ENCODE assay signal across 13 cellular contexts in the genomic region with DNA sequence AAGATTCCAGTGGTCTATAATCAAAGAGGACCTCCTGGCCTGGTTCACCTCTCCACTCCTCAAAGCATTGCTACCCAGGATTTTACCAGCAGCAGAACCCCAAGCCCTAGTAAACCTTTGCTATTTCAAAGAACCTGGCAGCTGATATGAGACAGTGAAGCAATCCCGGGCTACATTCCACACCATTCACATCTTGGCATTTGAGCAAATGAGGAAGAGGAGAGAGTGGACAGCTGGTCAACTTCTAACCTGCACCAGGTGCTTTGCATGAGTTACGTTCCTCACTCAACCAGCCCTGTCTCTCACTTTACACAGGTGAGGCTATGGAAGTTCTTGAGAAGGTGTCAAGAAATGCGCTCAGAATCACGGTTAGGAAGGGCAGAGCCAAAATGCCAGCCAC. TPM values are rescaled to one million over a fixed set of nuclear protein-coding genes. Genes with fewer than 3 reads are reported as not detected.
DNase-seq lines count a peak whose midpoint lies in the region; ATAC-seq, FAIRE-seq and TF ChIP-seq lines count a peak whose summit lies in the region.
"Had no signal": no experiment of that assay in that cellular context is flagged by ENCODE, and none has a peak within 500 bp of the region (broad histone marks: within the 10 kb centered on the region; RNA-seq: fewer than 3 reads in every experiment).

No MANE protein-coding gene starts in this region.

- peak overlapping the region; percentile 61 for H3K9ac ChIP-seq in astrocyte (ENCODE audit: low read length)

- CTCF ChIA-PET in activated CD4-positive, alpha-beta T cell treated with anti-CD3 and anti-CD28 coated beads, Interleukin-2, amount 10 ng/mL, durations not matched to agents 7 days and 5 days (lab: Charles Lee), result interaction anchor here (1.3 kb wide), 1 partner anchor 12 kb away, joined by 3 read pairs; no protein-coding TSS in a partner anchor

- H3K36me3 Mint-ChIP-seq in activated CD4-positive, alpha-beta T cell treated with anti-CD3 and anti-CD28 coated beads, Interleukin-2, amount 10 ng/mL, durations not matched to agents 7 days and 5 days (ENCODE audit: low read depth), result no peaks in the 10 kb centered on the region
- H3K36me3 Mint-ChIP-seq in astrocyte (ENCODE audit: low read depth, unreplicated experiment), result peaks cover 12% of the 10 kb centered on the region

- ATAC-seq in GM19467 (IDR thresholded peaks at IDR 0.05; ENCODE audit: unreplicated experiment), result no peak

- peaks cover 26% of the 10 kb centered on the region for H3K27me3 ChIP-seq in astrocyte (ENCODE audit: insufficient read depth, low read length)

- no peaks in the 10 kb centered on the region for H3K79me2 ChIP-seq in astrocyte (ENCODE audit: insufficient read depth, low read length)

- no peaks in the 10 kb centered on the region for H3K36me3 ChIP-seq in astrocyte (ENCODE audit: insufficient read depth, low read length)
- H3K36me3 ChIP-seq in mesodermal cell (ENCODE audit: control insufficient read depth, insufficient read depth, low read length), result no peaks in the 10 kb centered on the region
- H3K36me3 ChIP-seq: pancreas had no signal

- no peaks in the 10 kb centered on the region for H3K9me3 ChIP-seq in astrocyte (ENCODE audit: insufficient read depth, low read depth, low read length)
- no peaks in the 10 kb centered on the region for H3K9me3 ChIP-seq in mesodermal cell (ENCODE audit: control insufficient read depth, low read length)
- H3K9me3 ChIP-seq: pancreas had no signal

- H3K9me3 Mint-ChIP-seq in activated CD4-positive, alpha-beta T cell treated with anti-CD3 and anti-CD28 coated beads, Interleukin-2, amount 10 ng/mL, durations not matched to agents 7 days and 5 days, result no peaks in the 10 kb centered on the region
- peaks cover 3% of the 10 kb centered on the region for H3K9me3 Mint-ChIP-seq in astrocyte (ENCODE audit: unreplicated experiment)

- no peak for DNase-seq in activated CD4-positive, alpha-beta T cell treated with anti-CD3 and anti-CD28 coated beads, Interleukin-2, amount 10 ng/mL, durations not matched to agents 7 days and 5 days
- no peak for DNase-seq in activated CD4-positive, alpha-beta T cell treated with anti-CD3 and anti-CD28 coated beads, Interleukin-2, amount 50 U/mL, for 1 hour
- DNase-seq in astrocyte (ENCODE audit: low read depth), result no peak
- DNase-seq in NCI-H774 (lab: John Stamatoyannopoulos, UW), result no peak
- DNase-seq in lower leg skin (ENCODE audit: low spot score in 2 of 2), result no peak
- DNase-seq: DMS153, NCI-H1105, NCI-H524 treated with DMSO at 0.1 percent for 48 hours, SIG-M5 had no signal

- POLR2A ChIA-PET in activated CD4-positive, alpha-beta T cell treated with anti-CD3 and anti-CD28 coated beads, Interleukin-2, amount 10 ng/mL, durations not matched to agents 7 days and 5 days (lab: Charles Lee), result no interaction called here

- no peak overlapping the region for H2AFZ ChIP-seq in astrocyte (ENCODE audit: low read depth, low read length)

- H3K27ac ChIP-seq in astrocyte (ENCODE audit: low read depth, low read length) (no peak overlapping the region), mesodermal cell (ENCODE audit: low read depth, low read length, severe bottlenecking) (no peak overlapping the region), temporal lobe (ENCODE audit: low read depth, low read length) (peak overlapping the region; percentile 52)
- H3K27ac ChIP-seq: pancreas had no signal

- peaks cover 8% of the 10 kb centered on the region for H4K20me1 ChIP-seq in astrocyte (ENCODE audit: insufficient read depth, low read length)

- peaks cover 63% of the 10 kb centered on the region for H3K27me3 Mint-ChIP-seq in activated CD4-positive, alpha-beta T cell treated with anti-CD3 and anti-CD28 coated beads, Interleukin-2, amount 10 ng/mL, durations not matched to agents 7 days and 5 days
- peaks cover 40% of the 10 kb centered on the region for H3K27me3 Mint-ChIP-seq in astrocyte (ENCODE audit: low read depth, unreplicated experiment)

- TF ChIP-seq POLR2A in lower leg skin (IDR thresholded peaks at IDR 0.05), result no peak

- WGBS in mesodermal cell (ENCODE audit: insufficient coverage in 2 of 2), 2 experiments, result 80 to 94% methylated on average over 2 of the region's 4 CpGs
- WGBS in lower leg skin, 2 donors, result 41 to 43% methylated on average over 4 of the region's 4 CpGs

- H3K4me1 Mint-ChIP-seq in activated CD4-positive, alpha-beta T cell treated with anti-CD3 and anti-CD28 coated beads, Interleukin-2, amount 10 ng/mL, durations not matched to agents 7 days and 5 days, result peaks cover 9% of the 10 kb centered on the region
- H3K4me1 Mint-ChIP-seq in astrocyte (ENCODE audit: low read depth, unreplicated experiment), result peaks cover 14% of the 10 kb centered on the region

- FAIRE-seq in astrocyte (lab: Jason Lieb, UNC), result no peak
- FAIRE-seq: pancreas had no signal

- no peak for TF ChIP-seq CTCF in astrocyte (IDR thresholded peaks at IDR 0.05; ENCODE audit: insufficient read depth, low read depth, low read length)
- TF ChIP-seq CTCF in lower leg skin (IDR thresholded peaks at IDR 0.05), result no peak

- H3K4me3 ChIP-seq in astrocyte (ENCODE audit: insufficient read depth, low read depth, low read length), result peak overlapping the region; percentile 57
- H3K4me3 ChIP-seq in mesodermal cell (ENCODE audit: extremely low read depth, insufficient read depth, low read length, poor library complexity, severe bottlenecking), result peak overlapping the region; percentile 39
- H3K4me3 ChIP-seq in lower leg skin (ENCODE audit: low read depth, poor library complexity, severe bottlenecking), result no peak overlapping the region

- intact Hi-C loops in lower leg skin (cut with DNase I; ENCODE audit: low total_unique reads), result no loop called here

- no peak overlapping the region for H3K27ac Mint-ChIP-seq in activated CD4-positive, alpha-beta T cell treated with anti-CD3 and anti-CD28 coated beads, Interleukin-2, amount 10 ng/mL, durations not matched to agents 7 days and 5 days
- peak overlapping the region; percentile 64 for H3K27ac Mint-ChIP-seq in astrocyte (ENCODE audit: unreplicated experiment)

- H3K4me1 ChIP-seq in astrocyte (ENCODE audit: insufficient read depth, low read length) (peaks cover 9% of the 10 kb centered on the region), mesodermal cell (ENCODE audit: control insufficient read depth, insufficient read depth, low read length, poor library complexity, severe bottlenecking) (peaks cover 4% of the 10 kb centered on the region)

- peak overlapping the region; percentile 35 for H3K4me3 Mint-ChIP-seq in activated CD4-positive, alpha-beta T cell treated with anti-CD3 and anti-CD28 coated beads, Interleukin-2, amount 10 ng/mL, durations not matched to agents 7 days and 5 days
- H3K4me3 Mint-ChIP-seq in astrocyte (ENCODE audit: unreplicated experiment), result peak overlapping the region; percentile 84

- peak overlapping the region; percentile 84 for H3K4me2 ChIP-seq in astrocyte (ENCODE audit: low read length)

RNA-seq across cellular contexts. Expression of gene CCDC3, which starts 1.1 kb away (rescaled TPM):
- under 1 TPM; 0.10 to 0.12 TPM for total RNA-seq in activated CD4-positive, alpha-beta T cell treated with anti-CD3 and anti-CD28 coated beads, Interleukin-2, amount 10 ng/mL, durations not matched to agents 7 days and 5 days
- total RNA-seq in astrocyte, result 25.8 and 52.1 TPM in 2 replicates
- 28.2 TPM for polyA plus RNA-seq in mesodermal cell (2013, experiment 1 of 2)
- polyA plus RNA-seq in mesodermal cell (2013, experiment 2 of 2), result 25.3 TPM
- 17.2 TPM for total RNA-seq in temporal lobe
- 100 to 1,000 TPM in 1 of 4 donors, 10 to 100 TPM in 3; 27.8 to 108 (median 74.6) TPM for total RNA-seq in lower leg skin

Comparison
In these comparisons a context has a peak if more than half of its experiments do, and no peak if none do; other contexts are left out.
1. RNA of gene CCDC3, which starts 1.1 kb away (total RNA-seq): 27.8 to 108 TPM in lower leg skin, 25.8 to 52.1 TPM in astrocyte and 17.2 TPM in temporal lobe (single experiment); 0.10 to 0.12 TPM in activated CD4-positive, alpha-beta T cell treated with anti-CD3 and anti-CD28 coated beads, Interleukin-2, amount 10 ng/mL, durations not matched to agents 7 days and 5 days; every median in the first group is over 10 times any median in the second.